ENCODE assay signal across 1 cellular context in the genomic region with DNA sequence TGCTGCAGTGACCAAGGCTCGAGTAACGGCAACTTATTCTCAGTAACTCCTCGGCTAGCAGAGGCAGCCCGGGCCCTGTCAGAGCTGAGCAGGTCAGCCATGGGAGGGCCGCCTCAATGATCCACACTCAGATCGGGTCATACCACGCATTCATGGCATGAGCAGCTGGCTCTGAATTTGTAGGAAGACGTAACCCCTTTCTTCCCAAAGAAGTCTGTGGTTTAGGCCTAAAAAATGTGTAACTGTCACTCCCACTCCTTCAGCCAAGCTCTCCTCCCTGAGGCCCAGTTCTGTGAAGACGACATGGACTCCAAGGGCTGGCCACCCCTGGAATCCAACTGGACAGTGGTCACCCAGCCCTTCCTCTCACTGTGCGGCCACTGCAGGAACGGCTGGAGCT.
TF ChIP-seq lines count a peak whose summit lies in the region.

No MANE protein-coding gene starts in this region.

TF ChIP-seq in A549, 52 proteins besides CTCF, POLR2A, EP300 and RAD21 (continued from another document):
- TF ChIP-seq TFCP2L1 (CRISPR knock-in tag; IDR thresholded peaks at IDR 0.05) = no peak
